ENCODE assay signal across 9 cellular contexts in genomic region chr20:62496525-62497218, GRCh38. TPM values are rescaled to one million over a fixed set of nuclear protein-coding genes. Genes with fewer than 3 reads are reported as not detected.
DNase-seq lines count a peak whose midpoint lies in the region; ATAC-seq and TF ChIP-seq lines count a peak whose summit lies in the region.
"Had no signal": no experiment of that assay in that cellular context is flagged by ENCODE, and none has a peak within 500 bp of the region (broad histone marks: within the 10 kb centered on the region; RNA-seq: fewer than 3 reads in every experiment).

No MANE protein-coding gene starts in this region.

- intact Hi-C loops in CD4-positive, alpha-beta T cell (cut with DNase I, micrococcal nuclease) = loop anchor here in 1 of 2 experiments (10.0 kb wide), 2 partner anchors 482 to 508 kb away; partner anchors contain the start of gene BHLHE23
- intact Hi-C loops in left colon (cut with DNase I, micrococcal nuclease) (no loop called here), lower leg skin (cut with DNase I; ENCODE audit: low total_unique reads) (loop anchor here (5.0 to 10.0 kb wide), 2 partner anchors 118 to 311 kb away; no protein-coding TSS in a partner anchor)

- no peaks in the 10 kb centered on the region for H3K36me3 Mint-ChIP-seq in CD4-positive, alpha-beta T cell (ENCODE audit: low read depth)
- no peaks in the 10 kb centered on the region for H3K36me3 Mint-ChIP-seq in activated T-cell treated with anti-CD3 and anti-CD28 coated beads, Interleukin-2, amount 50 U/mL, for 72 hours (ENCODE audit: insufficient read depth in 2 of 2)
- no peaks in the 10 kb centered on the region for H3K36me3 Mint-ChIP-seq in effector memory CD8-positive, alpha-beta T cell (ENCODE audit: insufficient read depth)

- H3K27me3 Mint-ChIP-seq in CD4-positive, alpha-beta T cell = no peaks in the 10 kb centered on the region
- no peaks in the 10 kb centered on the region for H3K27me3 Mint-ChIP-seq in activated T-cell treated with anti-CD3 and anti-CD28 coated beads, Interleukin-2, amount 50 U/mL, for 72 hours (ENCODE audit: low read depth)
- H3K27me3 Mint-ChIP-seq in effector memory CD8-positive, alpha-beta T cell = peaks cover 5 to 31% of the 10 kb centered on the region in 2 donors

- no peaks in the 10 kb centered on the region for H3K9me3 ChIP-seq in CD4-positive, alpha-beta T cell (ENCODE audit: control insufficient read depth, low read length)

- no peak overlapping the region for H3K27ac ChIP-seq in CD4-positive, alpha-beta T cell (ENCODE audit: low read depth, low read length)

- H3K9me3 Mint-ChIP-seq in CD4-positive, alpha-beta T cell = no peaks in the 10 kb centered on the region
- no peaks in the 10 kb centered on the region for H3K9me3 Mint-ChIP-seq in activated T-cell treated with anti-CD3 and anti-CD28 coated beads, Interleukin-2, amount 50 U/mL, for 72 hours
- no peaks in the 10 kb centered on the region for H3K9me3 Mint-ChIP-seq in effector memory CD8-positive, alpha-beta T cell
- H3K9me3 Mint-ChIP-seq: central memory CD8-positive, alpha-beta T cell had no signal

- TF ChIP-seq POLR2A in lower leg skin (IDR thresholded peaks at IDR 0.05) = no peak

- H3K4me3 Mint-ChIP-seq in CD4-positive, alpha-beta T cell = no peak overlapping the region
- no peak overlapping the region for H3K4me3 Mint-ChIP-seq in activated T-cell treated with anti-CD3 and anti-CD28 coated beads, Interleukin-2, amount 50 U/mL, for 72 hours
- H3K4me3 Mint-ChIP-seq in effector memory CD8-positive, alpha-beta T cell = no peak overlapping the region
- H3K4me3 Mint-ChIP-seq: central memory CD8-positive, alpha-beta T cell had no signal

- 9 to 11% methylated on average over 23 to 36 of the region's 37 CpGs for WGBS in lower leg skin, 2 donors

- ATAC-seq in CD4-positive, alpha-beta T cell (ENCODE audit: poor library complexity) = peak; percentile 21
- ATAC-seq in activated T-cell treated with anti-CD3 and anti-CD28 coated beads, Interleukin-2, amount 50 U/mL, for 72 hours (replicated peaks in 1 of 2) = peak in 1 of 2 donors; percentile 34
- ATAC-seq in left colon (peak; percentile 41), GM18861 (IDR thresholded peaks at IDR 0.05; ENCODE audit: unreplicated experiment) (no peak)
- no peak for ATAC-seq in effector memory CD8-positive, alpha-beta T cell (replicated peaks)

- no peak overlapping the region for H3K27ac Mint-ChIP-seq in CD4-positive, alpha-beta T cell
- H3K27ac Mint-ChIP-seq in activated T-cell treated with anti-CD3 and anti-CD28 coated beads, Interleukin-2, amount 50 U/mL, for 72 hours = no peak overlapping the region
- H3K27ac Mint-ChIP-seq in effector memory CD8-positive, alpha-beta T cell = no peak overlapping the region

- DNase-seq in CD4-positive, alpha-beta T cell = peak in 6 of 10 experiments; percentile 14 to 45 (median 24)
- DNase-seq in HT-29 (ENCODE audit: low spot score) = peak; percentile 52
- peak; percentile 50 to 56 for DNase-seq in activated T-cell treated with anti-CD3 and anti-CD28 coated beads, Interleukin-2, amount 50 U/mL, for 72 hours
- peak in 1 of 2 donors; percentile 43 for DNase-seq in left colon
- DNase-seq in HCEC 1CT = no peak
- DNase-seq in lower leg skin (ENCODE audit: low spot score in 2 of 2) = no peak
- no peak for DNase-seq in effector memory CD8-positive, alpha-beta T cell

- H3K27me3 ChIP-seq in CD4-positive, alpha-beta T cell (ENCODE audit: control insufficient read depth, insufficient read depth, low read length) = peaks cover 4% of the 10 kb centered on the region

- CTCF ChIA-PET in CD4-positive, alpha-beta T cell (lab: Charles Lee) = no interaction called here

- TF ChIP-seq CTCF in CD4-positive, alpha-beta T cell (IDR thresholded peaks at IDR 0.05) = peak; percentile 60
- no peak for TF ChIP-seq CTCF in lower leg skin (IDR thresholded peaks at IDR 0.05)

- POLR2A ChIA-PET in CD4-positive, alpha-beta T cell (lab: Charles Lee) = no interaction called here

- peaks cover 7% of the 10 kb centered on the region for H3K4me1 Mint-ChIP-seq in CD4-positive, alpha-beta T cell (ENCODE audit: low read depth)
- peaks cover 22% of the 10 kb centered on the region for H3K4me1 Mint-ChIP-seq in activated T-cell treated with anti-CD3 and anti-CD28 coated beads, Interleukin-2, amount 50 U/mL, for 72 hours (ENCODE audit: low read depth)
- H3K4me1 Mint-ChIP-seq in effector memory CD8-positive, alpha-beta T cell (ENCODE audit: low read depth in 2 of 2) = peaks cover 5 to 6% of the 10 kb centered on the region in 2 donors

- H3K4me3 ChIP-seq in lower leg skin (ENCODE audit: low read depth, poor library complexity, severe bottlenecking) = no peak overlapping the region

RNA-seq across cellular contexts. Expression of gene GATA5, which starts 20.9 kb away (rescaled TPM):
- not detected for total RNA-seq in CD4-positive, alpha-beta T cell
- total RNA-seq in HT-29 (2014; rRNA removed; shearing (Covaris generic)) = 0.05 and 0.13 TPM in 2 replicates
- not detected for total RNA-seq in activated T-cell treated with anti-CD3 and anti-CD28 coated beads, Interleukin-2, amount 50 U/mL, for 72 hours
- total RNA-seq in left colon (not detected), lower leg skin (1 to 10 TPM in 3 of 4 donors, not detected in 1; 1.1 to 2.4 (median 1.6) TPM)

Comparison
In these comparisons a context has a peak if more than half of its experiments do, and no peak if none do; other contexts are left out.
1. ATAC-seq: peak in CD4-positive, alpha-beta T cell (single experiment) and left colon (single experiment); none in GM18861 (single experiment) and effector memory CD8-positive, alpha-beta T cell (single experiment).
2. DNase-seq: peak in CD4-positive, alpha-beta T cell (6 of 10), HT-29 (single experiment) and activated T-cell treated with anti-CD3 and anti-CD28 coated beads, Interleukin-2, amount 50 U/mL, for 72 hours (2 of 2); none in HCEC 1CT (single experiment), lower leg skin (0 of 2) and effector memory CD8-positive, alpha-beta T cell (0 of 3).